In genomic region chr2:75680402-75680801, GRCh38 we compare ENCODE assay signal across 23 cellular contexts.
"Had no signal": no experiment of that assay in that cellular context is flagged by ENCODE, and none has a peak within 500 bp of the region (broad histone marks: within the 10 kb centered on the region; RNA-seq: fewer than 3 reads in every experiment).

No MANE protein-coding gene starts in this region.

- ATAC-seq: activated CD4-positive, alpha-beta T cell treated with anti-CD3 and anti-CD28 coated beads for 36 hours; activated T-cell treated with anti-CD3 and anti-CD28 coated beads, Interleukin-2, amount 50 U/mL, for 4 hours; gastrocnemius medialis; left lung; right cardiac atrium; stimulated activated naive CD8-positive, alpha-beta T cell treated with anti-CD3 and anti-CD28 coated beads, Interleukin-15, Interleukin-2, amounts not matched to agents 100 U/mL and 50 U/mL, for 24 hours had no signal

- DNase-seq: activated CD4-positive, alpha-beta memory T cell treated with anti-CD3 and anti-CD28 coated beads for 36 hours; activated CD4-positive, alpha-beta T cell treated with anti-CD3 and anti-CD28 coated beads for 36 hours; activated T-cell treated with anti-CD3 and anti-CD28 coated beads, Interleukin-2, amount 50 U/mL, for 4 hours; erythroblast; gastrocnemius medialis; heart right ventricle; islet precursor cell; left lung; nephron progenitor cell; occipital lobe; right cardiac atrium; stimulated activated CD4-positive, alpha-beta T cell treated with anti-CD3 and anti-CD28 coated beads, Interleukin-15, amount 100 ng/mL, for 24 hours; stimulated activated CD4-positive, alpha-beta T cell treated with anti-CD3 and anti-CD28 coated beads, Interleukin-4, amount 100 ng/mL, for 1 hour; stimulated activated naive CD8-positive, alpha-beta T cell treated with anti-CD3 and anti-CD28 coated beads, Interleukin-15, Interleukin-2, amounts not matched to agents 100 U/mL and 50 U/mL, for 24 hours; T-helper 1 cell; T1000; transverse colon had no signal

- H3K9me3 Mint-ChIP-seq: activated CD4-positive, alpha-beta memory T cell treated with anti-CD3 and anti-CD28 coated beads for 36 hours; activated T-cell treated with anti-CD3 and anti-CD28 coated beads, Interleukin-2, amount 50 U/mL, for 4 hours; dendritic cell treated with granulocyte-macrophage colony-stimulating factor and Interleukin-4, amounts not matched to agents 40 ng/mL and 50 ng/mL, for 4 days had no signal

- H3K4me3 ChIP-seq: ascending aorta, breast epithelium, gastrocnemius medialis, heart right ventricle, left lung, prostate gland, skin epidermis, transverse colon, vagina had no signal

- H3K27ac Mint-ChIP-seq: activated CD4-positive, alpha-beta memory T cell treated with anti-CD3 and anti-CD28 coated beads for 36 hours; activated CD4-positive, alpha-beta T cell treated with anti-CD3 and anti-CD28 coated beads for 36 hours; dendritic cell treated with granulocyte-macrophage colony-stimulating factor and Interleukin-4, amounts not matched to agents 40 ng/mL and 50 ng/mL, for 4 days; nephron progenitor cell had no signal

- H3K9me3 ChIP-seq: ascending aorta, breast epithelium, gastrocnemius medialis, heart right ventricle, left lung, prostate gland, transverse colon, vagina had no signal

- H3K27me3 Mint-ChIP-seq: activated CD4-positive, alpha-beta memory T cell treated with anti-CD3 and anti-CD28 coated beads for 36 hours; activated CD4-positive, alpha-beta T cell treated with anti-CD3 and anti-CD28 coated beads for 36 hours; dendritic cell treated with granulocyte-macrophage colony-stimulating factor and Interleukin-4, amounts not matched to agents 40 ng/mL and 50 ng/mL, for 4 days had no signal

- H3K36me3 ChIP-seq: breast epithelium, prostate gland had no signal

- H3K27ac ChIP-seq: ascending aorta, breast epithelium, heart right ventricle, left lung, prostate gland, skin epidermis, transverse colon, vagina had no signal

- H3K4me3 Mint-ChIP-seq: activated CD4-positive, alpha-beta memory T cell treated with anti-CD3 and anti-CD28 coated beads for 36 hours; activated CD4-positive, alpha-beta T cell treated with anti-CD3 and anti-CD28 coated beads for 36 hours; activated T-cell treated with anti-CD3 and anti-CD28 coated beads, Interleukin-2, amount 50 U/mL, for 4 hours; dendritic cell treated with granulocyte-macrophage colony-stimulating factor and Interleukin-4, amounts not matched to agents 40 ng/mL and 50 ng/mL, for 4 days; nephron progenitor cell had no signal
